In the genomic region with DNA sequence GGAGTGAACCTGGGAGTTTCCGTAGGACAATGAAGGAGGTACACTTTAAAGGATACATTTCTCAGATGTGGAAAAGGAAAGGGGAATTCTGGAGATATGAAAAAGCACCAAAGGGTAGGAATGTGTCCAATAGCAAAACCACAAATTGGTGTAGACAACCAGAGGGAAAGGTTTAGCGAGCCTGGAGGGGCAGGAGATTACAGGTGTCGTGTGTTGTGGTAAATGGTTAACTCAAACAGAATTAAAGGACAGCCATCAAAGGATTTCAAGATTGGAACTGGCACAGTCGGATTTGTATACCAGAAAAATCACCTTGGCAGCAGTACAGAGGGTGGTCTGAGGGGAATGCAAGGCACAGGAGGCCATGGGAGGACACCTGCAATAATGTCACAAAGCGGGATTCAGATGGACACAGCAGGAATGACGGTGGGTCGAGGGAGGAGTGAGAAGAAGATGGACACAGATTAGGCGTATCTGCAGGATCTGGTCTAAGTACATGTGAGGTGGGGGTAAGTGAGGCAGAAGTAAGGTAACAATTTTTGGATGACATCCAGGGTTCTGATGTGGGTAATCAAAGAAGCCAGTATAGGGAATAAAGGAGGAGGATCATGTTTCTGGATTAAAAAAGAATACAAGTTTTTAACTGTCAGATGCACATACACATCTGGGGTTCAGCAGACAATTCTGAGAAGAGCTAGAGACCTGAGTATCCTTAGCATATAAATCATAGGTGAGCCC, we compare ENCODE assay signal across 17 cellular contexts.
A peak's percentile ranks its signal among the peaks of the same experiment; 100 is the strongest.
DNase-seq lines count a peak whose midpoint lies in the region; ATAC-seq lines count a peak whose summit lies in the region.
"Had no signal": no experiment of that assay in that cellular context is flagged by ENCODE, and none has a peak within 500 bp of the region (broad histone marks: within the 10 kb centered on the region; RNA-seq: fewer than 3 reads in every experiment).

No MANE protein-coding gene starts in this region.

- no peak overlapping the region for H2AFZ ChIP-seq in neuronal stem cell (ENCODE audit: low read length)

- H3K36me3 Mint-ChIP-seq in activated naive CD4-positive, alpha-beta T cell treated with anti-CD3 and anti-CD28 coated beads, Interleukin-2, amount 50 U/mL, for 24 hours, result peaks cover 30% of the 10 kb centered on the region

- H2AK5ac ChIP-seq in neuronal stem cell (ENCODE audit: low read depth, low read length), result no peak overlapping the region

- H3K18ac ChIP-seq in neuronal stem cell (ENCODE audit: low read length), result no peak overlapping the region

- H4K8ac ChIP-seq in neuronal stem cell (ENCODE audit: low read depth, low read length), result no peak overlapping the region

- H3K27me3 ChIP-seq in neuronal stem cell (ENCODE audit: control insufficient read depth in 3 of 3, insufficient read depth in 3 of 3, low read depth in 1 of 3, low read length in 3 of 3), result no peaks in the 10 kb centered on the region
- H3K27me3 ChIP-seq: BLaER1 treated with 17β-estradiol and CSF1 and Interleukin-3, amounts not matched to agents 10 nM and 100 nM had no signal

- no peak for ATAC-seq in GM21360 (IDR thresholded peaks at IDR 0.05; ENCODE audit: unreplicated experiment)
- ATAC-seq: A549 had no signal

- H3K4me2 ChIP-seq in neuronal stem cell (ENCODE audit: insufficient read depth, low read length, poor library complexity, severe bottlenecking), result no peak overlapping the region
- H3K4me2 ChIP-seq: A549; BLaER1 treated with 17β-estradiol and CSF1 and Interleukin-3, amounts not matched to agents 10 nM and 100 nM; KMS-11 had no signal

- peaks cover 0 to 22% of the 10 kb centered on the region in 2 donors for H3K36me3 ChIP-seq in neuronal stem cell (replicated peaks in 1 of 2; ENCODE audit: control insufficient read depth in 2 of 2, insufficient read depth in 2 of 2, low read length in 2 of 2)

- no peak overlapping the region for H2BK15ac ChIP-seq in neuronal stem cell (ENCODE audit: low read length)

- H2BK5ac ChIP-seq in neuronal stem cell (ENCODE audit: low read length), result no peak overlapping the region

- no peak overlapping the region for H3K4ac ChIP-seq in neuronal stem cell (ENCODE audit: low read length)

- H3K27me3 Mint-ChIP-seq in activated naive CD4-positive, alpha-beta T cell treated with anti-CD3 and anti-CD28 coated beads, Interleukin-2, amount 50 U/mL, for 24 hours, result no peaks in the 10 kb centered on the region

- H3K4me1 Mint-ChIP-seq in activated naive CD4-positive, alpha-beta T cell treated with anti-CD3 and anti-CD28 coated beads, Interleukin-2, amount 50 U/mL, for 24 hours, result peaks cover 66% of the 10 kb centered on the region

- no peak overlapping the region for H3K27ac ChIP-seq in neuronal stem cell (replicated peaks; ENCODE audit: low read length)
- H3K27ac ChIP-seq: A549; BLaER1 treated with 17β-estradiol and CSF1 and Interleukin-3, amounts not matched to agents 10 nM and 100 nM; KMS-11 had no signal

- H3K27ac Mint-ChIP-seq in activated naive CD4-positive, alpha-beta T cell treated with anti-CD3 and anti-CD28 coated beads, Interleukin-2, amount 50 U/mL, for 24 hours, result peak overlapping the region; percentile 71

- no peak overlapping the region for H3K4me3 Mint-ChIP-seq in activated naive CD4-positive, alpha-beta T cell treated with anti-CD3 and anti-CD28 coated beads, Interleukin-2, amount 50 U/mL, for 24 hours

- no peak overlapping the region for H3K4me3 ChIP-seq in neuronal stem cell (ENCODE audit: low read length in 2 of 2)
- H3K4me3 ChIP-seq: A549; BLaER1 treated with 17β-estradiol and CSF1 and Interleukin-3, amounts not matched to agents 10 nM and 100 nM had no signal

- H2BK120ac ChIP-seq in neuronal stem cell (ENCODE audit: low read depth, low read length), result no peak overlapping the region

- H3K9me3 Mint-ChIP-seq in activated naive CD4-positive, alpha-beta T cell treated with anti-CD3 and anti-CD28 coated beads, Interleukin-2, amount 50 U/mL, for 24 hours, result peaks cover 18% of the 10 kb centered on the region

- no CpG with 5 or more reads among the region's 8 CpGs for WGBS in neuronal stem cell (ENCODE audit: extremely low coverage in 2 of 2, insufficient read length in 2 of 2, insufficient replicate concordance in 1 of 2), 2 donors

- peaks cover 0 to 8% of the 10 kb centered on the region in 2 donors for H3K9me3 ChIP-seq in neuronal stem cell (replicated peaks in 1 of 2; ENCODE audit: control insufficient read depth in 2 of 2, insufficient read depth in 1 of 2, low read depth in 1 of 2, low read length in 2 of 2)
- H3K9me3 ChIP-seq: A549; BLaER1 treated with 17β-estradiol and CSF1 and Interleukin-3, amounts not matched to agents 10 nM and 100 nM had no signal

- DNase-seq in activated naive CD4-positive, alpha-beta T cell treated with anti-CD3 and anti-CD28 coated beads, Interleukin-2, amount 50 U/mL, for 16 hours, result no peak
- DNase-seq in NCI-H2171 (lab: John Stamatoyannopoulos, UW) (peak; percentile 57), kidney tubule cell (ENCODE audit: low spot score) (peak; percentile 3), neuronal stem cell (ENCODE audit: low spot score) (no peak), medulla oblongata (ENCODE audit: extremely low spot score) (no peak), ureter (ENCODE audit: low spot score) (no peak)
- DNase-seq: NCI-H1436, NCI-H2029, NCI-H345, NCI-H526 treated with DMSO at 0.1 percent for 48 hours, OCI-M1, RPMI8226 had no signal

- no peaks in the 10 kb centered on the region for H3K79me1 ChIP-seq in neuronal stem cell (ENCODE audit: low read depth, low read length)

- peak overlapping the region; percentile 22 for H3K9ac ChIP-seq in neuronal stem cell (ENCODE audit: low read depth, low read length, poor library complexity)
- H3K9ac ChIP-seq: BLaER1 treated with 17β-estradiol and CSF1 and Interleukin-3, amounts not matched to agents 10 nM and 100 nM; KMS-11 had no signal

- H4K91ac ChIP-seq in neuronal stem cell (ENCODE audit: low read depth, low read length, poor library complexity), result no peak overlapping the region

- no peak overlapping the region for H3K14ac ChIP-seq in neuronal stem cell (ENCODE audit: low read length)

- H3K4me1 ChIP-seq in neuronal stem cell (ENCODE audit: control insufficient read depth in 2 of 2, insufficient read depth in 1 of 2, low read depth in 1 of 2, low read length in 2 of 2), result peaks cover 4 to 10% of the 10 kb centered on the region in 2 donors
- H3K4me1 ChIP-seq: A549 had no signal

- no peak overlapping the region for H3K23ac ChIP-seq in neuronal stem cell (ENCODE audit: low read depth, low read length, poor library complexity)

- H2BK12ac ChIP-seq in neuronal stem cell (ENCODE audit: low read length), result no peak overlapping the region

Comparison
In these comparisons a context has a peak if more than half of its experiments do, and no peak if none do; other contexts are left out.
1. DNase-seq: peak in NCI-H2171 (single experiment) and kidney tubule cell (single experiment); none in activated naive CD4-positive, alpha-beta T cell treated with anti-CD3 and anti-CD28 coated beads, Interleukin-2, amount 50 U/mL, for 16 hours (single experiment), neuronal stem cell (single experiment), medulla oblongata (single experiment) and ureter (single experiment).